In the genomic region with DNA sequence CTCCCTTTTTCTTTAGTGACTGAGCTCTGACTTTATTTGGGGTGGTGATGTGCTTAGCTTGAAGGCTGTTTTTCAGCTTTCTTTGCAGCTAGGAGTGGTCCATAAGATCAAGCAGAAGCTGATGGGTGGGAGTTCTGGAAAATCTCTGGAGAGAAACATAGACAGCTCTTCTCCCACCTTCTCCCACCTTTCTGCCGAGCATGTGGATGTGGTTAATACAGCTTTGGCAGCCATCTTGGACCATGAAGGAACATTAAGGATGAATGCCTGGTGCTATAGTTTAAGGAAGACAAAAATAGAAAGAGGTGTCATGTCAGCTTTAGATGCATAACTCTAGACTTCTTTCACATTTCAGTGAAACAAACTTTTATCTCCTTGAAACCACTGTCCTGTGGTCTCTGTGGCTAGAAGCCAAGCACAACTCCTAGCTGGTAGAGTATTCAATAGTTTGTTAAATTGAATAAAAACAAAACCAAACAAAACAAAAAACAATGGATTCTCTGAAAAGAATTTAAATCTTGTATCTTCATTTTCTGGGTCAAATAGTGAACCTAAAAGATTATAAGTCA, we compare ENCODE assay signal across 22 cellular contexts.
"Had no signal": no experiment of that assay in that cellular context is flagged by ENCODE, and none has a peak within 500 bp of the region (broad histone marks: within the 10 kb centered on the region; RNA-seq: fewer than 3 reads in every experiment).

No MANE protein-coding gene starts in this region.

- H3K27ac Mint-ChIP-seq: activated CD4-positive, alpha-beta memory T cell treated with anti-CD3 and anti-CD28 coated beads for 36 hours; activated CD8-positive, alpha-beta memory T cell treated with anti-CD3 and anti-CD28 coated beads, Interleukin-2, amount 10 ng/mL, durations not matched to agents 7 days and 5 days; activated naive CD8-positive, alpha-beta T cell treated with anti-CD3 and anti-CD28 coated beads, Interleukin-2, amount 50 U/mL, for 24 hours; mesothelial cell of epicardium had no signal

- H3K36me3 Mint-ChIP-seq: activated CD4-positive, alpha-beta memory T cell treated with anti-CD3 and anti-CD28 coated beads for 36 hours; activated CD8-positive, alpha-beta memory T cell treated with anti-CD3 and anti-CD28 coated beads, Interleukin-2, amount 10 ng/mL, durations not matched to agents 7 days and 5 days; naive thymus-derived CD8-positive, alpha-beta T cell had no signal

- H3K27me3 ChIP-seq: esophagus muscularis mucosa, neutrophil, spleen, testis, uterus had no signal

- H3K27me3 Mint-ChIP-seq: activated CD4-positive, alpha-beta memory T cell treated with anti-CD3 and anti-CD28 coated beads for 36 hours had no signal

- ATAC-seq: activated CD8-positive, alpha-beta memory T cell treated with anti-CD3 and anti-CD28 coated beads, Interleukin-2, amount 10 ng/mL, durations not matched to agents 7 days and 5 days; activated naive CD8-positive, alpha-beta T cell treated with anti-CD3 and anti-CD28 coated beads, Interleukin-2, amount 50 U/mL, for 24 hours; left ventricle myocardium superior; naive thymus-derived CD8-positive, alpha-beta T cell had no signal

- H3K4me3 ChIP-seq: coronary artery, esophagus muscularis mucosa, ovary, prostate gland, spleen, testis, uterus had no signal

- H3K4me3 Mint-ChIP-seq: activated CD4-positive, alpha-beta memory T cell treated with anti-CD3 and anti-CD28 coated beads for 36 hours; activated CD8-positive, alpha-beta memory T cell treated with anti-CD3 and anti-CD28 coated beads, Interleukin-2, amount 10 ng/mL, durations not matched to agents 7 days and 5 days; activated naive CD8-positive, alpha-beta T cell treated with anti-CD3 and anti-CD28 coated beads, Interleukin-2, amount 50 U/mL, for 24 hours; mesothelial cell of epicardium had no signal

- DNase-seq: activated CD4-positive, alpha-beta memory T cell treated with anti-CD3 and anti-CD28 coated beads for 36 hours; activated CD4-positive, alpha-beta T cell treated with anti-CD3 and anti-CD28 coated beads for 1 hour; activated CD8-positive, alpha-beta memory T cell treated with anti-CD3 and anti-CD28 coated beads, Interleukin-2, amount 10 ng/mL, durations not matched to agents 7 days and 5 days; activated gamma-delta T cell treated with Interleukin-2 at 50 U/mL for 16 hours; activated naive CD8-positive, alpha-beta T cell treated with anti-CD3 and anti-CD28 coated beads, Interleukin-2, amount 50 U/mL, for 24 hours; cerebellar nuclear complex; hippocampal formation; left ventricle myocardium superior; mammary epithelial cell; naive thymus-derived CD8-positive, alpha-beta T cell; ovary; spleen; stimulated activated CD4-positive, alpha-beta T cell treated with anti-CD3 and anti-CD28 coated beads, Interleukin-4, amount 100 ng/mL, for 1 hour; stimulated activated naive CD4-positive, alpha-beta T cell; testis; trophoblast cell; uterus had no signal

- H3K36me3 ChIP-seq: esophagus muscularis mucosa, neutrophil, ovary, prostate gland, spleen, uterus had no signal

- H3K27ac ChIP-seq: coronary artery, esophagus muscularis mucosa, neutrophil, ovary, prostate gland, spleen, testis, uterus had no signal

- H3K4me1 ChIP-seq: prostate gland, spleen, uterus had no signal

- H3K9me3 Mint-ChIP-seq: activated CD4-positive, alpha-beta memory T cell treated with anti-CD3 and anti-CD28 coated beads for 36 hours; activated naive CD8-positive, alpha-beta T cell treated with anti-CD3 and anti-CD28 coated beads, Interleukin-2, amount 50 U/mL, for 24 hours; naive thymus-derived CD8-positive, alpha-beta T cell had no signal
